ENCODE assay signal across 11 cellular contexts in the genomic region with DNA sequence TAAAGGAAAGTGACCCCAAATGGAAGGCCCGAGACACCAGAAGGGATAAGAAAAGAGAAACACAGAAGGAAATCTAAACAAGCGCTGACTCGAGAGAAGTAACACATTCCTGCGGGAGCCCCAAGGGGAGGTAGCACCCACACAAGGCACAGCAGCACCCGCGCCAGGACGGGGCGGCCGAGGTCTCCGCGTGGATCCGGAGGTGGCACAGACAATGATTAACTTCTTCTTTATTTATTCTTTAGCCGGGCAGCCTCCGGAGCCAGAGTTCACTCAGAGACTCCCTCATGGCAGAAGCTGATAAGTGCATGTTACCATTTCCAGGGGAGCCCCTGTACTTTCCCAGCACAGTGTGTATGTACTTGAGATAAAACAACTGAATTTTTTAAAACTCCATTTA. TPM values are rescaled to one million over a fixed set of nuclear protein-coding genes. Genes with fewer than 3 reads are reported as not detected.
DNase-seq lines count a peak whose midpoint lies in the region; ATAC-seq and TF ChIP-seq lines count a peak whose summit lies in the region.
"Had no signal": no experiment of that assay in that cellular context is flagged by ENCODE, and none has a peak within 500 bp of the region (broad histone marks: within the 10 kb centered on the region; RNA-seq: fewer than 3 reads in every experiment).

No MANE protein-coding gene starts in this region.

- no peak overlapping the region for H3K4me2 ChIP-seq in skeletal muscle satellite cell (ENCODE audit: low read length)

- H3K4me1 ChIP-seq in HEK293 (ENCODE audit: control insufficient read depth, insufficient read depth, low read length) (no peaks in the 10 kb centered on the region), ascending aorta (peaks cover 15 to 24% of the 10 kb centered on the region in 2 donors), skeletal muscle satellite cell (ENCODE audit: control insufficient read depth, insufficient read depth, low read length) (peaks cover 18% of the 10 kb centered on the region)

- POLR2A ChIA-PET in HEK293 (lab: Yijun Ruan, JAX) = no interaction called here

- H3K4me3 ChIP-seq in HEK293 (ENCODE audit: low read depth, low read length) (no peak overlapping the region), ascending aorta (peak overlapping the region in 1 of 2 donors; percentile 19), skeletal muscle satellite cell (ENCODE audit: low read length) (no peak overlapping the region)
- H3K4me3 ChIP-seq: SJSA1 had no signal

- no peak for ATAC-seq in HG02973 (IDR thresholded peaks at IDR 0.05; ENCODE audit: unreplicated experiment)
- no peak for ATAC-seq in GM21576 (IDR thresholded peaks at IDR 0.05; ENCODE audit: unreplicated experiment)

- H3K9me3 ChIP-seq in HEK293 (ENCODE audit: control insufficient read depth, insufficient read depth, low read depth, low read length) = no peaks in the 10 kb centered on the region
- no peaks in the 10 kb centered on the region for H3K9me3 ChIP-seq in ascending aorta
- H3K9me3 ChIP-seq in skeletal muscle satellite cell (replicated peaks; ENCODE audit: low read length) = no peaks in the 10 kb centered on the region
- H3K9me3 ChIP-seq: SJSA1 had no signal

- DNase-seq in ascending aorta (ENCODE audit: low spot score in 2 of 2) = no peak
- no peak for DNase-seq in effector CD8-positive, alpha-beta T cell (lab: John Stamatoyannopoulos, UW)
- DNase-seq in NCI-H2081 (lab: John Stamatoyannopoulos, UW) = no peak
- DNase-seq: DMS79, NCI-H226 had no signal

- H3K36me3 ChIP-seq in HEK293 (ENCODE audit: control insufficient read depth in 2 of 2, insufficient read depth in 1 of 2, low read length in 2 of 2) (peaks cover 0 to 44% of the 10 kb centered on the region in 2 experiments; a peak in 1 of 3 replicates), ascending aorta (peaks cover 0 to 16% of the 10 kb centered on the region in 2 donors), skeletal muscle satellite cell (ENCODE audit: insufficient read depth, low read length) (peaks cover 14% of the 10 kb centered on the region)

- H3K9ac ChIP-seq in skeletal muscle satellite cell (ENCODE audit: low read depth, low read length) = peak overlapping the region; percentile 16

- CTCF ChIA-PET in HEK293 (lab: Yijun Ruan, JAX) = interaction anchor here (0.8 kb wide), 1 partner anchor 270 kb away, joined by 4 read pairs; no protein-coding TSS in a partner anchor

- H3K27ac ChIP-seq in HEK293 (ENCODE audit: extremely low read depth, low read depth, low read length) = no peak overlapping the region
- H3K27ac ChIP-seq in ascending aorta = peak overlapping the region; percentile 24 to 46
- peak overlapping the region; percentile 9 for H3K27ac ChIP-seq in layer of hippocampus (ENCODE audit: low read depth, low read length)
- H3K27ac ChIP-seq: SJSA1 had no signal

- no peaks in the 10 kb centered on the region for H3K27me3 ChIP-seq in ascending aorta
- H3K27me3 ChIP-seq in layer of hippocampus (ENCODE audit: control insufficient read depth, insufficient read depth, low read length) = no peaks in the 10 kb centered on the region
- H3K27me3 ChIP-seq in skeletal muscle satellite cell (ENCODE audit: control insufficient read depth, insufficient read depth, low read length) = no peaks in the 10 kb centered on the region
- H3K27me3 ChIP-seq: SJSA1 had no signal

- intact Hi-C loops in ascending aorta (cut with DNase I) = loop anchor here (1.0 to 10.0 kb wide), 2 partner anchors 42 to 100 kb away; no protein-coding TSS in a partner anchor

- TF ChIP-seq CTCF in HEK293 (tag by site-specific recombination; IDR thresholded peaks at IDR 0.05) (no peak), ascending aorta (IDR thresholded peaks at IDR 0.05) (no peak)

TF ChIP-seq in HEK293, 187 proteins besides CTCF, POLR2A, EP300 and RAD21:
- no peak for TF ChIP-seq IKZF3 (tag by site-specific recombination; IDR thresholded peaks at IDR 0.05)
- 0 out of 2 replicates have a peak, but pooled peaks have one; percentile 20 for TF ChIP-seq EGR2 (tag by site-specific recombination; IDR thresholded peaks at IDR 0.05; ENCODE audit: low read depth)

RNA-seq across cellular contexts. Expression of a gene that starts 5.1 kb away (rescaled TPM):
- 63.0 TPM for total RNA-seq in ascending aorta
- 24.5 and 27.4 TPM in 2 replicates for total RNA-seq in skeletal muscle satellite cell (2012; rRNA removed)
